In genomic region chr10:122293156-122293978, GRCh38 we compare ENCODE assay signal across 24 cellular contexts. TPM values are rescaled to one million over a fixed set of nuclear protein-coding genes. Genes with fewer than 3 reads are reported as not detected.
A peak's percentile ranks its signal among the peaks of the same experiment; 100 is the strongest.
DNase-seq lines count a peak whose midpoint lies in the region; TF ChIP-seq lines count a peak whose summit lies in the region.
"Had no signal": no experiment of that assay in that cellular context is flagged by ENCODE, and none has a peak within 500 bp of the region (broad histone marks: within the 10 kb centered on the region; RNA-seq: fewer than 3 reads in every experiment).

No MANE protein-coding gene starts in this region.

- in situ Hi-C loops in G401 (cut with HindIII; ENCODE audit: low sequenced_read_pairs), result no loop called here

- no peaks in the 10 kb centered on the region for H3K9me3 ChIP-seq in OCI-LY3 (ENCODE audit: insufficient read depth, low read length)
- H3K9me3 ChIP-seq: ascending aorta, psoas muscle, upper lobe of left lung had no signal

- no peaks in the 10 kb centered on the region for H3K36me3 ChIP-seq in OCI-LY3 (replicated peaks; ENCODE audit: low read depth, low read length)
- H3K36me3 ChIP-seq: ascending aorta, upper lobe of left lung had no signal

- no peak overlapping the region for H3K4me3 ChIP-seq in OCI-LY3 (ENCODE audit: low read length)
- H3K4me3 ChIP-seq: ascending aorta, psoas muscle, upper lobe of left lung had no signal

- no peak for TF ChIP-seq CTCF in OCI-LY3 (IDR thresholded peaks at IDR 0.05; ENCODE audit: low read depth, low read length)

- H3K4me1 ChIP-seq in OCI-LY3 (ENCODE audit: low read length), result peaks cover 94% of the 10 kb centered on the region
- H3K4me1 ChIP-seq: ascending aorta, upper lobe of left lung had no signal

- H3K27ac ChIP-seq in OCI-LY3 (ENCODE audit: low read length), result peak overlapping the region; percentile 82
- H3K27ac ChIP-seq: ascending aorta, KMS-11, psoas muscle, upper lobe of left lung had no signal

- H3K27me3 ChIP-seq in OCI-LY3 (ENCODE audit: low read depth, low read length), result peaks cover 23% of the 10 kb centered on the region
- H3K27me3 ChIP-seq: ascending aorta, upper lobe of left lung had no signal

- H4K20me1 ChIP-seq in OCI-LY3 (ENCODE audit: insufficient read depth, low read length), result no peaks in the 10 kb centered on the region

- H3K79me2 ChIP-seq in OCI-LY3 (ENCODE audit: low read length), result no peaks in the 10 kb centered on the region

- peak overlapping the region; percentile 54 for H3K4me2 ChIP-seq in OCI-LY3 (ENCODE audit: low read length)
- H3K4me2 ChIP-seq: KMS-11 had no signal

- H2AFZ ChIP-seq in OCI-LY3 (ENCODE audit: low read depth, low read length), result no peak overlapping the region

- peak; percentile 9 for DNase-seq in stimulated activated CD4-positive, alpha-beta T cell treated with anti-CD3 and anti-CD28 coated beads, Interleukin-15, amount 100 ng/mL, for 24 hours
- no peak for DNase-seq in stimulated activated CD4-positive, alpha-beta T cell treated with anti-CD3 and anti-CD28 coated beads, Interleukin-4, amount 100 ng/mL, for 24 hours
- peak; percentile 28 for DNase-seq in kidney tubule cell (ENCODE audit: low spot score)
- DNase-seq in NCI-H774 (lab: John Stamatoyannopoulos, UW), result no peak
- no peak for DNase-seq in NCI-H748 treated with DMSO at 0.1 percent for 48 hours (lab: John Stamatoyannopoulos, UW)
- no peak for DNase-seq in G401 (ENCODE audit: low spot score)
- DNase-seq: activated CD8-positive, alpha-beta memory T cell treated with anti-CD3 and anti-CD28 coated beads, Interleukin-2, amount 50 U/mL, for 4 hours; activated naive CD4-positive, alpha-beta T cell treated with Interleukin-2 at 50 U/mL for 16 hours; CD8-positive, alpha-beta T cell; HFFc6; hippocampal formation; kidney; NCI-H1092; NCI-H2081 treated with DMSO at 0.1 percent for 48 hours; NCI-H524 treated with DMSO at 0.1 percent for 48 hours; psoas muscle; stimulated activated naive CD4-positive, alpha-beta T cell; T-helper 9 cell; upper lobe of left lung had no signal

- peak overlapping the region; percentile 36; the same call in 1 of the 2 replicates for H3K9ac ChIP-seq in OCI-LY3 (ENCODE audit: low read length)
- H3K9ac ChIP-seq: KMS-11 had no signal

RNA-seq across cellular contexts. Expression of gene BTBD16, which starts 22.3 kb away (rescaled TPM):
- not detected in 2 replicates for total RNA-seq in G401 (2014; rRNA removed; shearing (Covaris generic))
- total RNA-seq: ascending aorta; CD8-positive, alpha-beta T cell; cerebellum; HFFc6; SK-MEL-5 had no signal

Comparison
In these comparisons a context has a peak if more than half of its experiments do, and no peak if none do; other contexts are left out.
1. DNase-seq: peak in stimulated activated CD4-positive, alpha-beta T cell treated with anti-CD3 and anti-CD28 coated beads, Interleukin-15, amount 100 ng/mL, for 24 hours (single experiment) and kidney tubule cell (single experiment); none in stimulated activated CD4-positive, alpha-beta T cell treated with anti-CD3 and anti-CD28 coated beads, Interleukin-4, amount 100 ng/mL, for 24 hours (single experiment), NCI-H774 (single experiment), NCI-H748 treated with DMSO at 0.1 percent for 48 hours (single experiment) and G401 (single experiment).